ENCODE assay signal across 1 cellular context in the genomic region with DNA sequence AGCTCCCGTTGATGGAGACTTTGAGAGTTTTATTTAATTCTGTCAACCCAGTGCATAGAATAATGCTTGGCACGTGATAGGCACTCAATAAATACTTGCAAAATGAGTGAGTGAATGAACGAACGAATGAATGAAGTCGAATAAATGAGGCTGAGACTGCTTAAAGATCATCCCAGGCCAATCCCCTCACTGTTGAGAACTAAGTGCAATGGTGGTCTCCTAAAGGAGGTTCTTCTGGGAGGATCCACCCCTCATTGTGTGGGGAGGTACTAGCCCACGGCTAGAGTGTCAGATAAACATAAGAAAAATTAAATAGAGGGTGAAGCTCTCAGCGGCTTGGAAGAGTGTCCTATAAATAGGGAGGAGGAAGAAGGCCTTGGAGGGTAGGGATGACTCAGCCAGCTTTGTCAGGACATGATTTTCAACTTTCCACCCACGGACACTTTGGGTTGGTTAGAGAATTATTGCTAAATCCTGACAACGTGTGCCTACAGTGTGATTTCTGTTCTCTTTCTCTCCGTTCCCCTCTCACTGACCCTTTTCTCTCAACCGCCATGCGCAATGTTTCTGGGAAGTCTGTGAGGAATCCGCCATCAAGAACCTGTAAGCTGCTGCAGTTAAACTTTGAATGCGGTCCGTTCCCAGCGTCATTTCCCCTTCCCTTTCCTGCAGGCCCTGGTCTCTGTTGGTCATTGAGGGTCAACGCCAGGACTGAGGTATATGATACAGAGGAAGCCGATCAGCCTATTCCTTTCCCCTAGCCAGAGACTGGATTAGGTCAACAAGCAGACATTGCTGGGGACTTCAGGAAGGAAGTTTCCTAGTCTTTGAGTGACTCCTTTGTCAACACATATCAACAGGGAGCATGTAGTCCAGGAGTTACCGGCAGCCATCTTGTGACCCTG.
A peak's percentile ranks its signal among the peaks of the same experiment; 100 is the strongest.
TF ChIP-seq lines count a peak whose summit lies in the region.

No MANE protein-coding gene starts in this region.

TF ChIP-seq in K562, 482 proteins besides CTCF, POLR2A, EP300 and RAD21 (continued from another document):
- TF ChIP-seq, protein P1, sequence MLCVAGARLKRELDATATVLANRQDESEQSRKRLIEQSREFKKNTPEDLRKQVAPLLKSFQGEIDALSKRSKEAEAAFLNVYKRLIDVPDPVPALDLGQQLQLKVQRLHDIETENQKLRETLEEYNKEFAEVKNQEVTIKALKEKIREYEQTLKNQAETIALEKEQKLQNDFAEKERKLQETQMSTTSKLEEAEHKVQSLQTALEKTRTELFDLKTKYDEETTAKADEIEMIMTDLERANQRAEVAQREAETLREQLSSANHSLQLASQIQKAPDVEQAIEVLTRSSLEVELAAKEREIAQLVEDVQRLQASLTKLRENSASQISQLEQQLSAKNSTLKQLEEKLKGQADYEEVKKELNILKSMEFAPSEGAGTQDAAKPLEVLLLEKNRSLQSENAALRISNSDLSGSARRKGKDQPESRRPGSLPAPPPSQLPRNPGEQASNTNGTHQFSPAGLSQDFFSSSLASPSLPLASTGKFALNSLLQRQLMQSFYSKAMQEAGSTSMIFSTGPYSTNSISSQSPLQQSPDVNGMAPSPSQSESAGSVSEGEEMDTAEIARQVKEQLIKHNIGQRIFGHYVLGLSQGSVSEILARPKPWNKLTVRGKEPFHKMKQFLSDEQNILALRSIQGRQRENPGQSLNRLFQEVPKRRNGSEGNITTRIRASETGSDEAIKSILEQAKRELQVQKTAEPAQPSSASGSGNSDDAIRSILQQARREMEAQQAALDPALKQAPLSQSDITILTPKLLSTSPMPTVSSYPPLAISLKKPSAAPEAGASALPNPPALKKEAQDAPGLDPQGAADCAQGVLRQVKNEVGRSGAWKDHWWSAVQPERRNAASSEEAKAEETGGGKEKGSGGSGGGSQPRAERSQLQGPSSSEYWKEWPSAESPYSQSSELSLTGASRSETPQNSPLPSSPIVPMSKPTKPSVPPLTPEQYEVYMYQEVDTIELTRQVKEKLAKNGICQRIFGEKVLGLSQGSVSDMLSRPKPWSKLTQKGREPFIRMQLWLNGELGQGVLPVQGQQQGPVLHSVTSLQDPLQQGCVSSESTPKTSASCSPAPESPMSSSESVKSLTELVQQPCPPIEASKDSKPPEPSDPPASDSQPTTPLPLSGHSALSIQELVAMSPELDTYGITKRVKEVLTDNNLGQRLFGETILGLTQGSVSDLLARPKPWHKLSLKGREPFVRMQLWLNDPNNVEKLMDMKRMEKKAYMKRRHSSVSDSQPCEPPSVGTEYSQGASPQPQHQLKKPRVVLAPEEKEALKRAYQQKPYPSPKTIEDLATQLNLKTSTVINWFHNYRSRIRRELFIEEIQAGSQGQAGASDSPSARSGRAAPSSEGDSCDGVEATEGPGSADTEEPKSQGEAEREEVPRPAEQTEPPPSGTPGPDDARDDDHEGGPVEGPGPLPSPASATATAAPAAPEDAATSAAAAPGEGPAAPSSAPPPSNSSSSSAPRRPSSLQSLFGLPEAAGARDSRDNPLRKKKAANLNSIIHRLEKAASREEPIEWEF (CRISPR knock-in tag; IDR thresholded peaks at IDR 0.05), result peak; percentile 53; the same call in 1 of the 2 replicates
- TF ChIP-seq KDM1A (IDR thresholded peaks at IDR 0.05), result peak; percentile 88 to 91; a peak in 3 of 4 replicates
- TF ChIP-seq ETV5 (CRISPR knock-in tag; IDR thresholded peaks at IDR 0.05; ENCODE audit: low read depth), result peak; percentile 72; the same call in 1 of the 2 replicates
- TF ChIP-seq, protein P2, sequence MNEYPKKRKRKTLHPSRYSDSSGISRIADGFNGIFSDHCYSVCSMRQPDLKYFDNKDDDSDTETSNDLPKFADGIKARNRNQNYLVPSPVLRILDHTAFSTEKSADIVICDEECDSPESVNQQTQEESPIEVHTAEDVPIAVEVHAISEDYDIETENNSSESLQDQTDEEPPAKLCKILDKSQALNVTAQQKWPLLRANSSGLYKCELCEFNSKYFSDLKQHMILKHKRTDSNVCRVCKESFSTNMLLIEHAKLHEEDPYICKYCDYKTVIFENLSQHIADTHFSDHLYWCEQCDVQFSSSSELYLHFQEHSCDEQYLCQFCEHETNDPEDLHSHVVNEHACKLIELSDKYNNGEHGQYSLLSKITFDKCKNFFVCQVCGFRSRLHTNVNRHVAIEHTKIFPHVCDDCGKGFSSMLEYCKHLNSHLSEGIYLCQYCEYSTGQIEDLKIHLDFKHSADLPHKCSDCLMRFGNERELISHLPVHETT (CRISPR knock-in tag; conservative IDR thresholded peaks at IDR 0.05 in 1 of 2, IDR thresholded peaks at IDR 0.05 in 1 of 2), result peak in 1 of 2 experiments; percentile 88; a peak in 2 of 4 replicates
- peak; percentile 46; the same call in 1 of the 2 replicates for TF ChIP-seq ZFX (CRISPR knock-in tag; IDR thresholded peaks at IDR 0.05)
- peak; percentile 43; the same call in 1 of the 2 replicates for TF ChIP-seq ZKSCAN8 (CRISPR knock-in tag; IDR thresholded peaks at IDR 0.05)
- peak; percentile 43; the same call in 1 of the 2 replicates for TF ChIP-seq ATF7 (IDR thresholded peaks at IDR 0.05)
- TF ChIP-seq C11orf30 (IDR thresholded peaks at IDR 0.05; ENCODE audit: low read depth), result peak; percentile 81
- TF ChIP-seq DMBX1 (CRISPR knock-in tag; IDR thresholded peaks at IDR 0.05; ENCODE audit: borderline replicate concordance), result peak; percentile 79; the same call in 1 of the 2 replicates
- TF ChIP-seq HMBOX1 (IDR thresholded peaks at IDR 0.05), result peak; percentile 63; the same call in 1 of the 2 replicates
- peak; percentile 74; the same call in 1 of the 2 replicates for TF ChIP-seq ZBTB17 (CRISPR knock-in tag; IDR thresholded peaks at IDR 0.05)
- TF ChIP-seq, protein P3, sequence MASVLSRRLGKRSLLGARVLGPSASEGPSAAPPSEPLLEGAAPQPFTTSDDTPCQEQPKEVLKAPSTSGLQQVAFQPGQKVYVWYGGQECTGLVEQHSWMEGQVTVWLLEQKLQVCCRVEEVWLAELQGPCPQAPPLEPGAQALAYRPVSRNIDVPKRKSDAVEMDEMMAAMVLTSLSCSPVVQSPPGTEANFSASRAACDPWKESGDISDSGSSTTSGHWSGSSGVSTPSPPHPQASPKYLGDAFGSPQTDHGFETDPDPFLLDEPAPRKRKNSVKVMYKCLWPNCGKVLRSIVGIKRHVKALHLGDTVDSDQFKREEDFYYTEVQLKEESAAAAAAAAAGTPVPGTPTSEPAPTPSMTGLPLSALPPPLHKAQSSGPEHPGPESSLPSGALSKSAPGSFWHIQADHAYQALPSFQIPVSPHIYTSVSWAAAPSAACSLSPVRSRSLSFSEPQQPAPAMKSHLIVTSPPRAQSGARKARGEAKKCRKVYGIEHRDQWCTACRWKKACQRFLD (CRISPR knock-in tag; IDR thresholded peaks at IDR 0.05), result peak; percentile 88
- peak in 1 of 2 experiments; percentile 69; a peak in 1 of 4 replicates for TF ChIP-seq HDAC1 (IDR thresholded peaks at IDR 0.05)
- TF ChIP-seq BACH1 (tag; IDR thresholded peaks at IDR 0.05), result peak; percentile 91
- TF ChIP-seq PTRF (tag; IDR thresholded peaks at IDR 0.05), result no peak; the same call in 1 of the 2 replicates
- no peak for TF ChIP-seq FOXA1 (IDR thresholded peaks at IDR 0.05; ENCODE audit: borderline replicate concordance)
- peak; percentile 72; the same call in 1 of the 2 replicates for TF ChIP-seq PTTG1 (tag; IDR thresholded peaks at IDR 0.05; ENCODE audit: low read depth)
- TF ChIP-seq CTBP1 (IDR thresholded peaks at IDR 0.05; ENCODE audit: borderline replicate concordance), result peak; percentile 43; the same call in 1 of the 2 replicates
- peak; percentile 48 for TF ChIP-seq VEZF1 (CRISPR knock-in tag; IDR thresholded peaks at IDR 0.05)
- TF ChIP-seq ESRRB (CRISPR knock-in tag; IDR thresholded peaks at IDR 0.05; ENCODE audit: borderline replicate concordance), result no peak
- TF ChIP-seq FOSL1 (tag; conservative IDR thresholded peaks at IDR 0.05), result peak; percentile 89
- TF ChIP-seq, protein P4, sequence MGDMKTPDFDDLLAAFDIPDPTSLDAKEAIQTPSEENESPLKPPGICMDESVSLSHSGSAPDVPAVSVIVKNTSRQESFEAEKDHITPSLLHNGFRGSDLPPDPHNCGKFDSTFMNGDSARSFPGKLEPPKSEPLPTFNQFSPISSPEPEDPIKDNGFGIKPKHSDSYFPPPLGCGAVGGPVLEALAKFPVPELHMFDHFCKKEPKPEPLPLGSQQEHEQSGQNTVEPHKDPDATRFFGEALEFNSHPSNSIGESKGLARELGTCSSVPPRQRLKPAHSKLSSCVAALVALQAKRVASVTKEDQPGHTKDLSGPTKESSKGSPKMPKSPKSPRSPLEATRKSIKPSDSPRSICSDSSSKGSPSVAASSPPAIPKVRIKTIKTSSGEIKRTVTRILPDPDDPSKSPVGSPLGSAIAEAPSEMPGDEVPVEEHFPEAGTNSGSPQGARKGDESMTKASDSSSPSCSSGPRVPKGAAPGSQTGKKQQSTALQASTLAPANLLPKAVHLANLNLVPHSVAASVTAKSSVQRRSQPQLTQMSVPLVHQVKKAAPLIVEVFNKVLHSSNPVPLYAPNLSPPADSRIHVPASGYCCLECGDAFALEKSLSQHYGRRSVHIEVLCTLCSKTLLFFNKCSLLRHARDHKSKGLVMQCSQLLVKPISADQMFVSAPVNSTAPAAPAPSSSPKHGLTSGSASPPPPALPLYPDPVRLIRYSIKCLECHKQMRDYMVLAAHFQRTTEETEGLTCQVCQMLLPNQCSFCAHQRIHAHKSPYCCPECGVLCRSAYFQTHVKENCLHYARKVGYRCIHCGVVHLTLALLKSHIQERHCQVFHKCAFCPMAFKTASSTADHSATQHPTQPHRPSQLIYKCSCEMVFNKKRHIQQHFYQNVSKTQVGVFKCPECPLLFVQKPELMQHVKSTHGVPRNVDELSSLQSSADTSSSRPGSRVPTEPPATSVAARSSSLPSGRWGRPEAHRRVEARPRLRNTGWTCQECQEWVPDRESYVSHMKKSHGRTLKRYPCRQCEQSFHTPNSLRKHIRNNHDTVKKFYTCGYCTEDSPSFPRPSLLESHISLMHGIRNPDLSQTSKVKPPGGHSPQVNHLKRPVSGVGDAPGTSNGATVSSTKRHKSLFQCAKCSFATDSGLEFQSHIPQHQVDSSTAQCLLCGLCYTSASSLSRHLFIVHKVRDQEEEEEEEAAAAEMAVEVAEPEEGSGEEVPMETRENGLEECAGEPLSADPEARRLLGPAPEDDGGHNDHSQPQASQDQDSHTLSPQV (IDR thresholded peaks at IDR 0.05), result peak; percentile 95
- peak; percentile 44; the same call in 1 of the 2 replicates for TF ChIP-seq MBD1 (CRISPR knock-in tag; IDR thresholded peaks at IDR 0.05)
- TF ChIP-seq SRSF9 (IDR thresholded peaks at IDR 0.05; ENCODE audit: borderline replicate concordance, low read depth, low read length), result no peak
- TF ChIP-seq MEIS2 (IDR thresholded peaks at IDR 0.05; ENCODE audit: partially characterized antibody), result peak; percentile 83
- TF ChIP-seq ARID2 (IDR thresholded peaks at IDR 0.05), result no peak
- peak; percentile 95 for TF ChIP-seq EGR1 (conservative IDR thresholded peaks at IDR 0.05)
- peak; percentile 57; the same call in 1 of the 2 replicates for TF ChIP-seq IRF9 (tag; IDR thresholded peaks at IDR 0.05)
- 0 out of 2 replicates have a peak, but pooled peaks have one; percentile 45 for TF ChIP-seq RFX7 (CRISPR knock-in tag; IDR thresholded peaks at IDR 0.05)
- no peak for TF ChIP-seq NR2C2 (CRISPR knock-in tag; IDR thresholded peaks at IDR 0.05)
- TF ChIP-seq NR2C2 (tag; IDR thresholded peaks at IDR 0.05), result peak; percentile 83
- TF ChIP-seq, protein P5, sequence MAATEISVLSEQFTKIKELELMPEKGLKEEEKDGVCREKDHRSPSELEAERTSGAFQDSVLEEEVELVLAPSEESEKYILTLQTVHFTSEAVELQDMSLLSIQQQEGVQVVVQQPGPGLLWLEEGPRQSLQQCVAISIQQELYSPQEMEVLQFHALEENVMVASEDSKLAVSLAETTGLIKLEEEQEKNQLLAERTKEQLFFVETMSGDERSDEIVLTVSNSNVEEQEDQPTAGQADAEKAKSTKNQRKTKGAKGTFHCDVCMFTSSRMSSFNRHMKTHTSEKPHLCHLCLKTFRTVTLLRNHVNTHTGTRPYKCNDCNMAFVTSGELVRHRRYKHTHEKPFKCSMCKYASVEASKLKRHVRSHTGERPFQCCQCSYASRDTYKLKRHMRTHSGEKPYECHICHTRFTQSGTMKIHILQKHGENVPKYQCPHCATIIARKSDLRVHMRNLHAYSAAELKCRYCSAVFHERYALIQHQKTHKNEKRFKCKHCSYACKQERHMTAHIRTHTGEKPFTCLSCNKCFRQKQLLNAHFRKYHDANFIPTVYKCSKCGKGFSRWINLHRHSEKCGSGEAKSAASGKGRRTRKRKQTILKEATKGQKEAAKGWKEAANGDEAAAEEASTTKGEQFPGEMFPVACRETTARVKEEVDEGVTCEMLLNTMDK (IDR thresholded peaks at IDR 0.05; ENCODE audit: borderline replicate concordance, insufficient read depth, low read depth, low read length, poor library complexity, severe bottlenecking), result no peak
- no peak for TF ChIP-seq ILF3 (IDR thresholded peaks at IDR 0.05; ENCODE audit: borderline replicate concordance)
